ENCODE assay signal across 9 cellular contexts in the genomic region with DNA sequence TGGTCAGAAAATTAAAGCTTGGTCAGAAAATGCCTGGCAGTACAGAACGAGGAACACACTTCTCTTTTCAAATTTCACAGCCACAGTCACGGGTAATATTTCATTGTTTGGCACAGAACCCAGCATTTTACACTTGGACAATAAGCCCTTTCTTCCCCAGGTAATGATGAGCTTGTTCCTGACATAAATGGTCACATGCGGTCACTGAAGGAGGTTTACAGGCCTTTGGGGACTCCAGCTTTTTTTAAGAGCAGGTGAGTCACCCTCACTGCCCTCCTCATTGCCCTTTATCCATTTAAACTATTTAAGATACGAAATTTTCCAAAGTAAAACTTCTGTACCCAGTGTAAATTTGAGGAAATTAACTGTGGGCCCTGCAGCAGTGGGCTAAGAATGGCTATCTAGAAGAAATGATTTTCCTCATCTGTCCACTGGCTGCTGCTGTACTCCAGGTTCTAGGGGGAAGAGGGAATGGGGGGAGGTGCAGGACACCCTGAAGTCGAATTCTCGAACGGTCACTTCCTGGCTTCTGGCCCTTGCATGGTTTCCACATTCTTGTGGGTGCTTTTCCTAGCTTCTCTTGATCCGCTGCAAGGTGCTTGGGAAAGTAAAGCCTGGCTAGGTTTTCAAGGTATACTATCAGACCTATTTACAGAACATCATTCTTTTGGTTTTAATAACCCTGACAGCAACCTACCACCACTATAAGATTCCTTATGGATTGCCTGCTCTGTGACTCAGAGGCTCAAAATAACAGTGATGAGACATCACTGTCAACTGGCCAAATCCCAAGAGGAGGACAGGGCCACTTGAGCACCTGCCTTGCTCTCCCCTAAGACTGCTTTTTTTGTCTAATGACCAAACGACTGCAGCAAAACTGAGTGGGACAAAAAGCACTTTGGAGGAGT.
DNase-seq lines count a peak whose midpoint lies in the region; ATAC-seq and TF ChIP-seq lines count a peak whose summit lies in the region.
"Had no signal": no experiment of that assay in that cellular context is flagged by ENCODE, and none has a peak within 500 bp of the region (broad histone marks: within the 10 kb centered on the region; RNA-seq: fewer than 3 reads in every experiment).

No MANE protein-coding gene starts in this region.

- no TSS peak for BruUV-seq in IMR-90 (replicated peaks; lab: Mats Ljungman, UMichigan)

- peaks cover 0 to 18% of the 10 kb centered on the region in 2 experiments; a peak in 3 of 4 replicates for H3K79me1 ChIP-seq in IMR-90 (ENCODE audit: low read depth in 1 of 2, low read length in 2 of 2)

- H3K27me3 ChIP-seq in IMR-90 (ENCODE audit: control insufficient read depth, insufficient read depth, low read length): no peaks in the 10 kb centered on the region

- no peak overlapping the region for H3K56ac ChIP-seq in IMR-90 (ENCODE audit: extremely low read depth, insufficient read depth, low read length)

- POLR2A ChIA-PET in IMR-90 (lab: Charles Lee; ENCODE audit: unreplicated experiment): no interaction called here

- ATAC-seq in IMR-90 (ENCODE audit: low read depth): peak; percentile 68
- no peak for ATAC-seq in HG02970 (IDR thresholded peaks at IDR 0.05; ENCODE audit: low FRiP score, unreplicated experiment)
- ATAC-seq in HG02973 (IDR thresholded peaks at IDR 0.05; ENCODE audit: unreplicated experiment): no peak
- no peak for ATAC-seq in HG03108 (IDR thresholded peaks at IDR 0.05; ENCODE audit: unreplicated experiment)

- TF ChIP-seq RAD21 in IMR-90 (IDR thresholded peaks at IDR 0.05; ENCODE audit: low read length): no peak

- H2BK15ac ChIP-seq in IMR-90 (ENCODE audit: low read depth, low read length): no peak overlapping the region

- no peak overlapping the region for H3K18ac ChIP-seq in IMR-90 (ENCODE audit: low read depth, low read length)

- no peak overlapping the region for H4K91ac ChIP-seq in IMR-90 (ENCODE audit: insufficient read depth, low read depth, low read length)

- no peak overlapping the region for H2AFZ ChIP-seq in IMR-90 (replicated peaks; ENCODE audit: low read length, poor library complexity)

- no peak overlapping the region for H3K4me3 ChIP-seq in IMR-90 (ENCODE audit: insufficient read depth, low read depth, low read length)

- H4K5ac ChIP-seq in IMR-90 (ENCODE audit: low read depth, low read length): no peak overlapping the region

- H3K4me1 ChIP-seq in IMR-90 (ENCODE audit: control insufficient read depth, insufficient read depth, low read length): peaks cover 3% of the 10 kb centered on the region; the same call in 1 of the 2 replicates

- H2AK5ac ChIP-seq in IMR-90 (ENCODE audit: low read depth, low read length): no peak overlapping the region

- dilution Hi-C loops in IMR-90 (cut with HindIII; ENCODE audit: low sequenced_read_pairs, unreplicated experiment): no loop called here

- H3K14ac ChIP-seq in IMR-90 (replicated peaks; ENCODE audit: low read depth, low read length): no peak overlapping the region

- peaks cover 8% of the 10 kb centered on the region for H3K9me1 ChIP-seq in IMR-90 (ENCODE audit: insufficient read depth, low read length)

- TF ChIP-seq POLR2A in IMR-90 (IDR thresholded peaks at IDR 0.05; ENCODE audit: low read depth, low read length): no peak

- H3K4ac ChIP-seq in IMR-90 (ENCODE audit: low read depth, low read length): no peak overlapping the region

- intact Hi-C loops in IMR-90 (cut with micrococcal nuclease): no loop called here

- H4K20me1 ChIP-seq in IMR-90 (ENCODE audit: insufficient read depth, low read length): peaks cover 13% of the 10 kb centered on the region; the same call in 1 of the 2 replicates

- H3K36me3 ChIP-seq in IMR-90 (ENCODE audit: control insufficient read depth, insufficient read depth, low read length): peaks cover 25% of the 10 kb centered on the region

- no peak overlapping the region for H2BK120ac ChIP-seq in IMR-90 (ENCODE audit: low read depth, low read length)

- H3K9ac ChIP-seq in IMR-90 (ENCODE audit: low read depth, low read length): no peak overlapping the region

- no peak overlapping the region for H3K27ac ChIP-seq in IMR-90 (ENCODE audit: insufficient read depth, low read length)

- TF ChIP-seq CTCF in IMR-90 (conservative IDR thresholded peaks at IDR 0.05; ENCODE audit: low read depth, low read length): no peak

- H2BK5ac ChIP-seq in IMR-90 (ENCODE audit: low read depth, low read length, poor library complexity, severe bottlenecking): no peak overlapping the region

- no peak overlapping the region for H2AK9ac ChIP-seq in IMR-90 (replicated peaks; ENCODE audit: low read depth, low read length, poor library complexity)

- WGBS in IMR-90 (ENCODE audit: extremely low coverage in 2 of 2, insufficient read length in 1 of 2), 2 experiments: 80% methylated on average over 2 of the region's 9 CpGs; no CpG with 5 or more reads in 1 of the 2 experiments

- H2BK20ac ChIP-seq in IMR-90 (ENCODE audit: low read depth, low read length): no peak overlapping the region

- H3K9me3 ChIP-seq in IMR-90 (ENCODE audit: control insufficient read depth, insufficient read depth, low read length): no peaks in the 10 kb centered on the region

- CTCF ChIA-PET in IMR-90 (lab: Yijun Ruan, JAX): interaction anchor here (0.9 kb wide), 1 partner anchor 47 kb away, joined by 3 read pairs; no protein-coding TSS in a partner anchor

- in situ Hi-C loops in IMR-90 (cut with MboI; ENCODE audit: low sequenced_read_pairs): no loop called here

- H3K4me2 ChIP-seq in IMR-90 (ENCODE audit: low read depth, low read length): no peak overlapping the region

- no peak overlapping the region for H3K23ac ChIP-seq in IMR-90 (ENCODE audit: low read depth, low read length)

- H4K8ac ChIP-seq in IMR-90 (ENCODE audit: low read depth in 2 of 2, low read length in 2 of 2): no peak overlapping the region

- peak; percentile 58 for DNase-seq in AG08395 (ENCODE audit: low spot score)
- DNase-seq in IMR-90: peak; percentile 83
- peak; percentile 49 for DNase-seq in T1000 (lab: John Stamatoyannopoulos, UW)
- peak; percentile 27 for DNase-seq in hepatic stellate cell (ENCODE audit: low spot score)
- DNase-seq in stimulated activated naive CD4-positive, alpha-beta T cell treated with Interleukin-2 at 50 U/mL for 16 hours (lab: John Stamatoyannopoulos, UW): no peak
- DNase-seq: kidney had no signal

TF ChIP-seq in IMR-90, 13 proteins besides CTCF, POLR2A, EP300 and RAD21:
- TF ChIP-seq, protein P1, sequence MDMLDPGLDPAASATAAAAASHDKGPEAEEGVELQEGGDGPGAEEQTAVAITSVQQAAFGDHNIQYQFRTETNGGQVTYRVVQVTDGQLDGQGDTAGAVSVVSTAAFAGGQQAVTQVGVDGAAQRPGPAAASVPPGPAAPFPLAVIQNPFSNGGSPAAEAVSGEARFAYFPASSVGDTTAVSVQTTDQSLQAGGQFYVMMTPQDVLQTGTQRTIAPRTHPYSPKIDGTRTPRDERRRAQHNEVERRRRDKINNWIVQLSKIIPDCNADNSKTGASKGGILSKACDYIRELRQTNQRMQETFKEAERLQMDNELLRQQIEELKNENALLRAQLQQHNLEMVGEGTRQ (IDR thresholded peaks at IDR 0.05; ENCODE audit: low read depth, low read length): no peak
- TF ChIP-seq FOS (IDR thresholded peaks at IDR 0.05; ENCODE audit: low read depth, low read length): peak; percentile 32; the same call in 1 of the 2 replicates
